28 cellular contexts compared by ENCODE assay signal in the genomic region with DNA sequence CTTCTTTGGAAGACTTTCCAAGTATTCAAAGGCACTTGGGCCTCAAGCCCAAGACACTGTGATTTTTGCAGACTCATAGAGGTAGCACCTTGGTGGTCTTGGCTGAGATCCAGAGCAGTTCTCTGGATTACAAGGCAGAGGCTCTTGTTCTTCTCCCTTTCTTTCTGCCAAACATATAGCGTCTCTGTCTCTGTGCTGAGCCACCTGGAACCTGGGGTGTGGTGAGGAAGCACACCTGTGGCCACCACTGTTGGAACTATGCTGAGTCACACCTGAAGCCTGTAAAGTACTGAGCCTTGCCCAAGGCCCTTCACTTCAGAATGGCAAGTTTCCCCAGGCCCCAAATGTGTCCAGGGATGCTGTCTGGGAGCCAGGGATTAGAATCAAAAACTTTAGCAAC.
DNase-seq lines count a peak whose midpoint lies in the region; ATAC-seq and TF ChIP-seq lines count a peak whose summit lies in the region.
"Had no signal": no experiment of that assay in that cellular context is flagged by ENCODE, and none has a peak within 500 bp of the region (broad histone marks: within the 10 kb centered on the region; RNA-seq: fewer than 3 reads in every experiment).

No MANE protein-coding gene starts in this region.

- peak overlapping the region; percentile 54 for H3K4me2 ChIP-seq in mammary epithelial cell (ENCODE audit: insufficient read depth, low read depth, low read length)
- H3K4me2 ChIP-seq: SK-N-SH had no signal

- H3K9me3 ChIP-seq in mammary epithelial cell (replicated peaks; ENCODE audit: insufficient read depth, low read length): peaks cover 6% of the 10 kb centered on the region
- H3K9me3 ChIP-seq in left lung: peaks cover 0 to 36% of the 10 kb centered on the region in 2 donors
- no peaks in the 10 kb centered on the region for H3K9me3 ChIP-seq in testis

- peaks cover 3% of the 10 kb centered on the region for H3K27me3 Mint-ChIP-seq in type B pancreatic cell
- H3K27me3 Mint-ChIP-seq: dendritic cell treated with granulocyte-macrophage colony-stimulating factor and Interleukin-4, amounts not matched to agents 40 ng/mL and 50 ng/mL, for 4 days had no signal

- peak overlapping the region; percentile 73 for H3K27ac ChIP-seq in mammary epithelial cell (ENCODE audit: insufficient read depth, low read depth, low read length)
- H3K27ac ChIP-seq in left lung: no peak overlapping the region
- no peak overlapping the region for H3K27ac ChIP-seq in testis
- H3K27ac ChIP-seq: right atrium auricular region, thoracic aorta, WERI-Rb-1 had no signal

- DNase-seq in LoVo (ENCODE audit: low spot score) (peak; percentile 7), mammary epithelial cell (peak; percentile 93), left lung (peak in 1 of 2 donors; percentile 38), type B pancreatic cell (ENCODE audit: extremely low spot score, unreplicated experiment) (no peak), testis (no peak)
- no peak for DNase-seq in effector CD4-positive, alpha-beta T cell
- DNase-seq: activated CD4-positive, alpha-beta T cell treated with anti-CD3 and anti-CD28 coated beads, Interleukin-2, amount 50 U/mL, for 1 hour; activated naive CD4-positive, alpha-beta T cell treated with anti-CD3 and anti-CD28 coated beads, Interleukin-2, amount 50 U/mL, for 16 hours; anterior cingulate cortex; caudate nucleus; CD4-positive, alpha-beta memory T cell; DMS79; GOT3; head of caudate nucleus; naive thymus-derived CD4-positive, alpha-beta T cell; NCI-H1694; NCI-H526 treated with DMSO at 0.1 percent for 48 hours; occipital lobe; SK-N-SH; stimulated activated CD4-positive, alpha-beta T cell treated with anti-CD3 and anti-CD28 coated beads, Interleukin-4, amount 100 ng/mL, for 4 hours; stimulated activated naive CD4-positive, alpha-beta T cell; WERI-Rb-1 had no signal

- no peaks in the 10 kb centered on the region for H3K79me2 ChIP-seq in mammary epithelial cell (ENCODE audit: insufficient read depth, low read length)

- TF ChIP-seq CTCF in mammary epithelial cell (conservative IDR thresholded peaks at IDR 0.05 in 1 of 2, IDR thresholded peaks at IDR 0.05 in 1 of 2; ENCODE audit: extremely low read depth in 1 of 2, insufficient read depth in 1 of 2, low read depth in 1 of 2, low read length in 2 of 2): no peak
- TF ChIP-seq CTCF in left lung (IDR thresholded peaks at IDR 0.05): no peak
- no peak for TF ChIP-seq CTCF in type B pancreatic cell (conservative IDR thresholded peaks at IDR 0.05)
- no peak for TF ChIP-seq CTCF in testis (IDR thresholded peaks at IDR 0.05)

- dilution Hi-C loops in mammary epithelial cell (cut with HindIII; ENCODE audit: low sequenced_read_pairs): no loop called here

- no peak overlapping the region for H3K4me3 ChIP-seq in mammary epithelial cell (replicated peaks in 1 of 3; ENCODE audit: insufficient read depth in 1 of 3, low read depth in 2 of 3, low read length in 3 of 3)
- H3K4me3 ChIP-seq in left lung: no peak overlapping the region
- no peak overlapping the region for H3K4me3 ChIP-seq in testis
- H3K4me3 ChIP-seq: K562, right atrium auricular region, thoracic aorta had no signal

- H3K36me3 Mint-ChIP-seq in type B pancreatic cell: peaks cover 20% of the 10 kb centered on the region

- no peak for TF ChIP-seq POLR2A in testis (IDR thresholded peaks at IDR 0.05)

- H3K27me3 ChIP-seq in mammary epithelial cell (ENCODE audit: insufficient read depth, low read length) (no peaks in the 10 kb centered on the region), left lung (no peaks in the 10 kb centered on the region), testis (no peaks in the 10 kb centered on the region)
- H3K27me3 ChIP-seq: right atrium auricular region had no signal

- H3K9me3 Mint-ChIP-seq in type B pancreatic cell: peaks cover 4% of the 10 kb centered on the region

- peak overlapping the region; percentile 58 for H3K9ac ChIP-seq in mammary epithelial cell (ENCODE audit: insufficient read depth, low read length)
- H3K9ac ChIP-seq: SK-N-SH had no signal

- H3K27ac Mint-ChIP-seq in type B pancreatic cell: peak overlapping the region; percentile 27
- H3K27ac Mint-ChIP-seq: activated T-helper 1 cell treated with anti-CD3 and anti-CD28 coated beads, Interleukin-12 subunit alpha, Interleukin-12 subunit beta, Interleukin-2, Interleukin-4 antibody, amounts not matched to agents 30 ng/mL and 10 ng/mL and 1 ng/mL, durations not matched to agents 14 hours and 24 hours and 36 hours; CD4-positive, alpha-beta memory T cell; dendritic cell treated with granulocyte-macrophage colony-stimulating factor and Interleukin-4, amounts not matched to agents 40 ng/mL and 50 ng/mL, for 4 days; naive thymus-derived CD4-positive, alpha-beta T cell had no signal

- peaks cover 24% of the 10 kb centered on the region for H3K4me1 ChIP-seq in mammary epithelial cell (ENCODE audit: insufficient read depth, low read length)
- no peaks in the 10 kb centered on the region for H3K4me1 ChIP-seq in left lung
- no peaks in the 10 kb centered on the region for H3K4me1 ChIP-seq in testis
- H3K4me1 ChIP-seq: right atrium auricular region had no signal

- BruUV-seq in mammary epithelial cell (replicated peaks; lab: Mats Ljungman, UMichigan): no TSS peak

- peak overlapping the region; percentile 55 for H2AFZ ChIP-seq in mammary epithelial cell (ENCODE audit: low read depth, low read length)

- H3K4me3 Mint-ChIP-seq in type B pancreatic cell: no peak overlapping the region
- H3K4me3 Mint-ChIP-seq: activated T-helper 1 cell treated with anti-CD3 and anti-CD28 coated beads, Interleukin-12 subunit alpha, Interleukin-12 subunit beta, Interleukin-2, Interleukin-4 antibody, amounts not matched to agents 30 ng/mL and 10 ng/mL and 1 ng/mL, durations not matched to agents 14 hours and 24 hours and 36 hours; CD4-positive, alpha-beta memory T cell; dendritic cell treated with granulocyte-macrophage colony-stimulating factor and Interleukin-4, amounts not matched to agents 40 ng/mL and 50 ng/mL, for 4 days; naive thymus-derived CD4-positive, alpha-beta T cell had no signal

- H3K4me1 Mint-ChIP-seq in type B pancreatic cell (ENCODE audit: unreplicated experiment): peaks cover 6% of the 10 kb centered on the region
- H3K4me1 Mint-ChIP-seq: CD4-positive, alpha-beta memory T cell; naive thymus-derived CD4-positive, alpha-beta T cell had no signal

- 0% methylated on average over 1 of the region's 1 CpG for WGBS in mammary epithelial cell (ENCODE audit: low coverage, missing lambda C conversion rate)
- 57 to 69% methylated on average over 1 of the region's 1 CpG for WGBS in testis, 2 donors

- in situ Hi-C loops in mammary epithelial cell (cut with MboI; ENCODE audit: low sequenced_read_pairs in 2 of 2): no loop called here

- intact Hi-C loops in mammary epithelial cell (cut with micrococcal nuclease) (no loop called here), left lung (cut with DNase I) (no loop called here), testis (cut with DNase I; ENCODE audit: low total_unique reads) (no loop called here)

- peak; percentile 95 for ATAC-seq in left lung
- ATAC-seq in HG03108 (IDR thresholded peaks at IDR 0.05; ENCODE audit: unreplicated experiment): no peak
- ATAC-seq: K562; naive thymus-derived CD4-positive, alpha-beta T cell had no signal

- H3K36me3 ChIP-seq in mammary epithelial cell (ENCODE audit: insufficient read depth, low read length): no peaks in the 10 kb centered on the region
- H3K36me3 ChIP-seq in left lung: no peaks in the 10 kb centered on the region
- H3K36me3 ChIP-seq in testis (ENCODE audit: low read depth, missing control alignments): no peaks in the 10 kb centered on the region
- H3K36me3 ChIP-seq: right atrium auricular region, thoracic aorta, WERI-Rb-1 had no signal

- CTCF ChIA-PET in mammary epithelial cell (lab: Charles Lee; ENCODE audit: low non-redundant PET): interaction anchor here (0.6 kb wide), 1 partner anchor 58 kb away, joined by 6 read pairs; no protein-coding TSS in a partner anchor

- H4K20me1 ChIP-seq in mammary epithelial cell (ENCODE audit: insufficient read depth, low read length): no peaks in the 10 kb centered on the region

Comparison
In these comparisons a context has a peak if more than half of its experiments do, and no peak if none do; other contexts are left out.
1. DNase-seq: peak in LoVo (single experiment) and mammary epithelial cell (single experiment); none in type B pancreatic cell (single experiment), effector CD4-positive, alpha-beta T cell (single experiment) and testis (single experiment).